In genomic region chr5:139997276-139997675, GRCh38 we compare ENCODE assay signal across 6 cellular contexts.
"Had no signal": no experiment of that assay in that cellular context is flagged by ENCODE, and none has a peak within 500 bp of the region (broad histone marks: within the 10 kb centered on the region; RNA-seq: fewer than 3 reads in every experiment).

No MANE protein-coding gene starts in this region.

- FAIRE-seq: G401.6, GM12891, GM18507, GM19239 had no signal

- DNase-seq: GDM1, GF-D8 had no signal
